17 cellular contexts compared by ENCODE assay signal in the genomic region with DNA sequence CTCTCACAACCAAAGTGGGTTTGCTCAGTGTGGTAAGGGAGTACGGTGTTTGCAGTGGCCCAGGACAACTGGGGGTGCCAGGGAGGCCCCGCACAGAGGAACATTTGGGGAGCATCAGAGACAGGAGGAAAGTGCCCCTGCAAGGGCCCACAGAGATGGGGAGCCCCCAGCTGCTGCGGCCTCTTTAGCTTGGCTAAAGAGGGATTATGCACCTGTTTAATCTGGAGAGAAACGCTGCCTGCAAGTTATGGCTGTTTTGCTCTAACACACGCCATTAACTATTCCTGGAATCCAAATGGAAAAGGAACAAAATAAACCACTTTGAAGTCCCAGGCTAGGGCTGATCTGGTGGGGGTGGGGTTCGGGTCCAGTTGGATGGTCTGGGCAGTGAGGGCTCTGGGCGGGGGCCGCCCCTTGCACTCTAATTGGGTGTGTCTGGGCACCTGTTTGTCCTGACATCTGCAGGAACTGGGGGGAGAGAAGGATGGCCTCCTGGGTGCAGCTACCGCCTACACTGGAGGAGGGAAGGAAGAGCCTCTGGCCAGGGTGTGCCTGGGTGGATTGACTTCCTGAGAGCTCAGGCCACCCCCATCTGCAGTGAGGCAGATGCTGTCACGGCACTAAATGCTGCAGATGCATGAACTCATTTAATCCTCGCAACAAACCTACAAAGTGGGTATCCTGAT.
DNase-seq lines count a peak whose midpoint lies in the region; ATAC-seq and TF ChIP-seq lines count a peak whose summit lies in the region.
"Had no signal": no experiment of that assay in that cellular context is flagged by ENCODE, and none has a peak within 500 bp of the region (broad histone marks: within the 10 kb centered on the region; RNA-seq: fewer than 3 reads in every experiment).

No MANE protein-coding gene starts in this region.

- ATAC-seq in left ventricle myocardium superior: peak; percentile 50
- peak; percentile 10 for ATAC-seq in sciatic nerve
- ATAC-seq in HG03571 (IDR thresholded peaks at IDR 0.05; ENCODE audit: unreplicated experiment): no peak
- ATAC-seq in HG02623 (IDR thresholded peaks at IDR 0.05; ENCODE audit: unreplicated experiment): no peak
- ATAC-seq: activated CD8-positive, alpha-beta T cell treated with anti-CD3 and anti-CD28 coated beads, Interleukin-2, amount 10 ng/mL, durations not matched to agents 7 days and 5 days; activated naive CD8-positive, alpha-beta T cell treated with anti-CD3 and anti-CD28 coated beads, Interleukin-2, amount 50 U/mL, for 24 hours; CD8-positive, alpha-beta T cell had no signal

- DNase-seq in CD14-positive monocyte (ENCODE audit: low spot score) (no peak), RPMI7951 (ENCODE audit: low read depth) (peak; percentile 98), left ventricle myocardium superior (peak; percentile 52), sciatic nerve (ENCODE audit: low spot score) (no peak)
- no peak for DNase-seq in activated naive CD4-positive, alpha-beta T cell treated with anti-CD3 and anti-CD28 coated beads, Interleukin-2, amount 50 U/mL, for 16 hours
- no peak for DNase-seq in activated CD8-positive, alpha-beta memory T cell treated with anti-CD3 and anti-CD28 coated beads, Interleukin-2, amount 50 U/mL, for 48 hours
- DNase-seq: ACHN; activated CD8-positive, alpha-beta T cell treated with anti-CD3 and anti-CD28 coated beads, Interleukin-2, amount 10 ng/mL, durations not matched to agents 7 days and 5 days; activated naive CD8-positive, alpha-beta T cell treated with anti-CD3 and anti-CD28 coated beads, Interleukin-2, amount 50 U/mL, for 24 hours; CD8-positive, alpha-beta T cell; DND-41; NCI-H146 had no signal

- H3K36me3 Mint-ChIP-seq in CD14-positive monocyte: no peaks in the 10 kb centered on the region
- H3K36me3 Mint-ChIP-seq: CD8-positive, alpha-beta T cell had no signal

- intact Hi-C loops in CD14-positive monocyte (cut with micrococcal nuclease): no loop called here
- intact Hi-C loops in left ventricle myocardium superior (cut with micrococcal nuclease): no loop called here
- intact Hi-C loops in sciatic nerve (cut with DNase I): no loop called here

- H3K4me1 Mint-ChIP-seq in CD14-positive monocyte: peaks cover 44% of the 10 kb centered on the region
- H3K4me1 Mint-ChIP-seq: activated naive CD8-positive, alpha-beta T cell treated with anti-CD3 and anti-CD28 coated beads, Interleukin-2, amount 50 U/mL, for 24 hours; central memory CD8-positive, alpha-beta T cell had no signal

- peak overlapping the region in 1 of 7 donors; percentile 23 for H3K27ac Mint-ChIP-seq in CD14-positive monocyte
- H3K27ac Mint-ChIP-seq: activated CD8-positive, alpha-beta T cell treated with anti-CD3 and anti-CD28 coated beads, Interleukin-2, amount 10 ng/mL, durations not matched to agents 7 days and 5 days; activated naive CD8-positive, alpha-beta T cell treated with anti-CD3 and anti-CD28 coated beads, Interleukin-2, amount 50 U/mL, for 24 hours; CD8-positive, alpha-beta T cell; endodermal cell; stimulated activated naive CD8-positive, alpha-beta T cell treated with anti-CD3 and anti-CD28 coated beads, Interleukin-15, Interleukin-2, amounts not matched to agents 100 ng/mL and 50 ng/mL, for 24 hours had no signal

- peaks cover 0 to 5% (median 3%) of the 10 kb centered on the region in 7 donors for H3K9me3 Mint-ChIP-seq in CD14-positive monocyte
- H3K9me3 Mint-ChIP-seq: central memory CD8-positive, alpha-beta T cell had no signal

- peak overlapping the region; percentile 37 to 57 for H3K4me3 Mint-ChIP-seq in CD14-positive monocyte
- H3K4me3 Mint-ChIP-seq: activated CD8-positive, alpha-beta T cell treated with anti-CD3 and anti-CD28 coated beads, Interleukin-2, amount 10 ng/mL, durations not matched to agents 7 days and 5 days; activated naive CD8-positive, alpha-beta T cell treated with anti-CD3 and anti-CD28 coated beads, Interleukin-2, amount 50 U/mL, for 24 hours; CD8-positive, alpha-beta T cell; central memory CD8-positive, alpha-beta T cell; endodermal cell; stimulated activated naive CD8-positive, alpha-beta T cell treated with anti-CD3 and anti-CD28 coated beads, Interleukin-15, Interleukin-2, amounts not matched to agents 100 ng/mL and 50 ng/mL, for 24 hours had no signal

- TF ChIP-seq CTCF in CD14-positive monocyte (IDR thresholded peaks at IDR 0.05): no peak

- H3K27me3 Mint-ChIP-seq in CD14-positive monocyte (ENCODE audit: low read depth in 3 of 3): peaks cover 1 to 6% (median 1%) of the 10 kb centered on the region in 3 donors
- H3K27me3 Mint-ChIP-seq: activated naive CD8-positive, alpha-beta T cell treated with anti-CD3 and anti-CD28 coated beads, Interleukin-2, amount 50 U/mL, for 24 hours; stimulated activated naive CD8-positive, alpha-beta T cell treated with anti-CD3 and anti-CD28 coated beads, Interleukin-15, Interleukin-2, amounts not matched to agents 100 ng/mL and 50 ng/mL, for 24 hours had no signal

Comparison
In these comparisons a context has a peak if more than half of its experiments do, and no peak if none do; other contexts are left out.
1. DNase-seq: peak in RPMI7951 (single experiment) and left ventricle myocardium superior (single experiment); none in CD14-positive monocyte (single experiment), sciatic nerve (single experiment), activated naive CD4-positive, alpha-beta T cell treated with anti-CD3 and anti-CD28 coated beads, Interleukin-2, amount 50 U/mL, for 16 hours (single experiment) and activated CD8-positive, alpha-beta memory T cell treated with anti-CD3 and anti-CD28 coated beads, Interleukin-2, amount 50 U/mL, for 48 hours (single experiment).
2. ATAC-seq: peak in left ventricle myocardium superior (single experiment) and sciatic nerve (single experiment); none in HG03571 (single experiment) and HG02623 (single experiment).